Comparison of ENCODE assay signal across 10 cellular contexts in the genomic region with DNA sequence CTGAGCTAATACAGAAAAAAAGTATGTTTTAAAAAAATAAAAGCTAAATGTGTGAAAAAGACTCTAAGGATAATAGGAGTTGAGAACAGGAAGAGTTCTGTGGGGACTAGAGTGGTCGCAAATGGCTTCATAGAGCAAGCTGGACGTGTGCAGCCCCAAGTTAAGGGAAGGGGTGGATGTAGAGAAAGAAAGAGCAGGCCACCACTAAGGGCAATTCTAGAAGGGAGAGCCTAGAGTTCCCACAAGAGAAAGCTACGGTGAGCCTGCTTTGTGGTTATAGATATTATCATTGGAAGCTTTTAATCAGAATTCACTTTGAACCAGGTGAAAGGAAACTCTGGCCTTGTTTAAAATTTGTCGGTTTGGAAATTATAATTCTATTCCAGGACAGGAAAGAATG.
DNase-seq lines count a peak whose midpoint lies in the region; ATAC-seq and TF ChIP-seq lines count a peak whose summit lies in the region.
"Had no signal": no experiment of that assay in that cellular context is flagged by ENCODE, and none has a peak within 500 bp of the region (broad histone marks: within the 10 kb centered on the region; RNA-seq: fewer than 3 reads in every experiment).

No MANE protein-coding gene starts in this region.

- H3K27me3 Mint-ChIP-seq in activated naive CD4-positive, alpha-beta T cell treated with anti-CD3 and anti-CD28 coated beads for 36 hours (ENCODE audit: low read depth): no peaks in the 10 kb centered on the region
- H3K27me3 Mint-ChIP-seq in T-cell: no peaks in the 10 kb centered on the region

- H3K4me1 ChIP-seq in foreskin keratinocyte: peaks cover 59% of the 10 kb centered on the region
- H3K4me1 ChIP-seq in thymus (ENCODE audit: control insufficient read depth, insufficient read depth, low read length): peaks cover 25% of the 10 kb centered on the region

- intact Hi-C loops in activated naive CD4-positive, alpha-beta T cell treated with anti-CD3 and anti-CD28 coated beads for 36 hours (cut with micrococcal nuclease): loop anchor here (1.0 to 10.0 kb wide), 11 partner anchors 8 to 1361 kb away; no protein-coding TSS in a partner anchor

- H3K36me3 Mint-ChIP-seq in activated naive CD4-positive, alpha-beta T cell treated with anti-CD3 and anti-CD28 coated beads for 36 hours (ENCODE audit: low read depth): peaks cover 3% of the 10 kb centered on the region
- no peaks in the 10 kb centered on the region for H3K36me3 Mint-ChIP-seq in T-cell

- H3K27ac ChIP-seq in foreskin keratinocyte (peak overlapping the region; percentile 58), thymus (ENCODE audit: low read depth) (peak overlapping the region; percentile 68)

- no peak overlapping the region for H3K4me3 ChIP-seq in thymus (ENCODE audit: low read length)
- H3K4me3 ChIP-seq: gastroesophageal sphincter had no signal

- H3K27ac Mint-ChIP-seq in activated naive CD4-positive, alpha-beta T cell treated with anti-CD3 and anti-CD28 coated beads for 36 hours: peak overlapping the region; percentile 89
- H3K27ac Mint-ChIP-seq in T-cell: peak overlapping the region; percentile 90 to 97

- H3K36me3 ChIP-seq in thymus (ENCODE audit: control insufficient read depth, insufficient read depth): no peaks in the 10 kb centered on the region
- H3K36me3 ChIP-seq: gastroesophageal sphincter had no signal

- peak overlapping the region; percentile 59 for H3K4me3 Mint-ChIP-seq in activated naive CD4-positive, alpha-beta T cell treated with anti-CD3 and anti-CD28 coated beads for 36 hours
- H3K4me3 Mint-ChIP-seq in T-cell: peak overlapping the region; percentile 75 to 89 (median 79)
- H3K4me3 Mint-ChIP-seq: neural crest cell had no signal

- DNase-seq in activated naive CD4-positive, alpha-beta T cell treated with anti-CD3 and anti-CD28 coated beads for 36 hours: no peak
- DNase-seq in activated naive CD4-positive, alpha-beta T cell (lab: John Stamatoyannopoulos, UW): no peak
- DNase-seq in T-cell: no peak
- DNase-seq in foreskin keratinocyte: no peak
- no peak for DNase-seq in NCI-H146 (lab: John Stamatoyannopoulos, UW)

- H3K9me3 Mint-ChIP-seq in activated naive CD4-positive, alpha-beta T cell treated with anti-CD3 and anti-CD28 coated beads for 36 hours: no peaks in the 10 kb centered on the region
- H3K9me3 Mint-ChIP-seq in T-cell: no peaks in the 10 kb centered on the region
- H3K9me3 Mint-ChIP-seq: neural crest cell had no signal

- ATAC-seq in T-cell (replicated peaks in 1 of 4) (peak in 1 of 4 experiments; percentile 11), foreskin keratinocyte (no peak), GM19035 (IDR thresholded peaks at IDR 0.05; ENCODE audit: unreplicated experiment) (no peak), HG02678 (IDR thresholded peaks at IDR 0.05; ENCODE audit: unreplicated experiment) (no peak)
- ATAC-seq: gastroesophageal sphincter had no signal

- TF ChIP-seq CTCF in foreskin keratinocyte (conservative IDR thresholded peaks at IDR 0.05): no peak

- POLR2A ChIA-PET in T-cell (lab: Charles Lee): interaction anchor here (0.5 to 2.3 kb wide), 20 partner anchors 11 to 103 kb away, joined by 3 to 15 read pairs (median 3); no protein-coding TSS in a partner anchor

- H3K27me3 ChIP-seq in foreskin keratinocyte: no peaks in the 10 kb centered on the region
- no peaks in the 10 kb centered on the region for H3K27me3 ChIP-seq in thymus (ENCODE audit: control insufficient read depth, insufficient read depth)
- H3K27me3 ChIP-seq: gastroesophageal sphincter had no signal

- CTCF ChIA-PET in activated naive CD4-positive, alpha-beta T cell treated with anti-CD3 and anti-CD28 coated beads for 36 hours (lab: Charles Lee): interaction anchor here (0.7 to 2.9 kb wide), 11 partner anchors 9 to 183 kb away, joined by 3 to 13 read pairs (median 5); no protein-coding TSS in a partner anchor
- CTCF ChIA-PET in T-cell (lab: Charles Lee): interaction anchor here (0.6 to 2.9 kb wide), 18 partner anchors 8 to 843 kb away, joined by 3 to 12 read pairs (median 4); no protein-coding TSS in a partner anchor

- WGBS in thymus: 17% methylated on average over 4 of the region's 4 CpGs

- no peaks in the 10 kb centered on the region for H3K9me3 ChIP-seq in thymus (ENCODE audit: control insufficient read depth)
- H3K9me3 ChIP-seq: gastroesophageal sphincter had no signal

- H3K4me1 Mint-ChIP-seq in activated naive CD4-positive, alpha-beta T cell treated with anti-CD3 and anti-CD28 coated beads for 36 hours (ENCODE audit: low read depth): peaks cover 89% of the 10 kb centered on the region
- peaks cover 90 to 93% (median 92%) of the 10 kb centered on the region in 3 donors for H3K4me1 Mint-ChIP-seq in T-cell
